18 cellular contexts compared by ENCODE assay signal in the genomic region with DNA sequence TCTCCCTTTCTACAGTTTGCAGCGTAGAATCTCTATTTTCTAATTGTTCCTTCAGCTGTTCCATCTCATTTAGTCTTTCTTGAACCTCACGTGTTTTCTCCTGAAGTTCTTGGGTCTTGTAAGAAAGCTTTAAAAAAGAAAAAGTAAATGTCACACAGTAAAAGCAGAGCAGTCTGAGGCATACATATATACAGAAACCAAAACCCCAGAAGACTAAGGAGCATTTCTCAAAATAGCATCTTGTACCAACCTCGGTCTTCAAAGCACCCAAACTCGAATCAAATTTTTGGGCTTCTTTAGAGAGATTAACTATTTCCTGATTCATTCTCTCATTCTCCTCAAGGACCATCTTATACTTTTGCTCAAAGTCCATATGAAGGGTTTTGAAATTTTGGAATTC.
"Had no signal": no experiment of that assay in that cellular context is flagged by ENCODE, and none has a peak within 500 bp of the region (broad histone marks: within the 10 kb centered on the region; RNA-seq: fewer than 3 reads in every experiment).

No MANE protein-coding gene starts in this region.

- H3K4me3 ChIP-seq: cardiac muscle cell, esophagus squamous epithelium, heart right ventricle, right atrium auricular region, tibial artery, vagina had no signal

- H3K27me3 Mint-ChIP-seq: natural killer cell treated with Interleukin-12 subunit alpha and Interleukin-12 subunit beta and Interleukin-15 and Interleukin-18, amount 100 ng/mL, for 72 hours; progenitor cell of endocrine pancreas; stimulated activated naive B cell treated with anti-CD40 and anti-IgM and Interleukin-4, amounts not matched to agents 10 μg/mL and 1 μg/mL and 100 μg/mL, for 72 hours had no signal

- H3K9me3 ChIP-seq: esophagus squamous epithelium, vagina had no signal

- H3K4me1 Mint-ChIP-seq: stimulated activated naive B cell treated with anti-CD40 and anti-IgM and Interleukin-4, amounts not matched to agents 10 μg/mL and 1 μg/mL and 100 μg/mL, for 72 hours had no signal

- H3K27me3 ChIP-seq: cardiac muscle cell, esophagus squamous epithelium, heart right ventricle, right atrium auricular region, tibial artery, vagina had no signal

- H3K36me3 Mint-ChIP-seq: stimulated activated naive B cell treated with anti-CD40 and anti-IgM and Interleukin-4, amounts not matched to agents 10 μg/mL and 1 μg/mL and 100 μg/mL, for 72 hours had no signal

- ATAC-seq: activated CD8-positive, alpha-beta T cell treated with anti-CD3 and anti-CD28 coated beads, Interleukin-2, amount 10 ng/mL, durations not matched to agents 7 days and 5 days; activated T-cell treated with anti-CD3 and anti-CD28 coated beads, Interleukin-2, amount 50 U/mL, for 72 hours; heart right ventricle; natural killer cell treated with Interleukin-12 subunit alpha and Interleukin-12 subunit beta and Interleukin-15 and Interleukin-18, amount 100 ng/mL, for 72 hours; stimulated activated naive B cell treated with anti-CD40 and anti-IgM and Interleukin-4, amounts not matched to agents 10 μg/mL and 1 μg/mL and 100 μg/mL, for 72 hours had no signal

- H3K27ac Mint-ChIP-seq: activated CD8-positive, alpha-beta T cell treated with anti-CD3 and anti-CD28 coated beads, Interleukin-2, amount 10 ng/mL, durations not matched to agents 7 days and 5 days; activated T-cell treated with anti-CD3 and anti-CD28 coated beads, Interleukin-2, amount 50 U/mL, for 72 hours; natural killer cell treated with Interleukin-12 subunit alpha and Interleukin-12 subunit beta and Interleukin-15 and Interleukin-18, amount 100 ng/mL, for 72 hours; progenitor cell of endocrine pancreas; stimulated activated naive B cell treated with anti-CD40 and anti-IgM and Interleukin-4, amounts not matched to agents 10 μg/mL and 1 μg/mL and 100 μg/mL, for 72 hours had no signal

- H3K27ac ChIP-seq: cardiac muscle cell, esophagus squamous epithelium, heart right ventricle, right atrium auricular region, tibial artery, vagina, WERI-Rb-1 had no signal

- DNase-seq: activated CD8-positive, alpha-beta memory T cell treated with anti-CD3 and anti-CD28 coated beads, Interleukin-2, amount 50 U/mL, for 48 hours; activated CD8-positive, alpha-beta T cell treated with anti-CD3 and anti-CD28 coated beads, Interleukin-2, amount 10 ng/mL, durations not matched to agents 7 days and 5 days; activated naive CD4-positive, alpha-beta T cell treated with Interleukin-2 at 50 U/mL for 16 hours; activated T-cell treated with anti-CD3 and anti-CD28 coated beads, Interleukin-2, amount 50 U/mL, for 72 hours; esophagus squamous epithelium; heart right ventricle; nucleus accumbens; stimulated activated CD4-positive, alpha-beta T cell treated with anti-CD3 and anti-CD28 coated beads, Interleukin-2, amount 100 ng/mL, for 48 hours; stimulated activated naive B cell treated with anti-CD40 and anti-IgM and Interleukin-4, amounts not matched to agents 10 μg/mL and 1 μg/mL and 100 μg/mL, for 72 hours; SW 1271; T1000; tibial artery; WERI-Rb-1 had no signal

- H3K4me1 ChIP-seq: esophagus squamous epithelium, heart right ventricle, right atrium auricular region, tibial artery, vagina had no signal

- H3K36me3 ChIP-seq: right atrium auricular region, tibial artery, vagina had no signal

- H3K4me3 Mint-ChIP-seq: activated CD8-positive, alpha-beta T cell treated with anti-CD3 and anti-CD28 coated beads, Interleukin-2, amount 10 ng/mL, durations not matched to agents 7 days and 5 days; activated T-cell treated with anti-CD3 and anti-CD28 coated beads, Interleukin-2, amount 50 U/mL, for 72 hours; natural killer cell treated with Interleukin-12 subunit alpha and Interleukin-12 subunit beta and Interleukin-15 and Interleukin-18, amount 100 ng/mL, for 72 hours; stimulated activated naive B cell treated with anti-CD40 and anti-IgM and Interleukin-4, amounts not matched to agents 10 μg/mL and 1 μg/mL and 100 μg/mL, for 72 hours had no signal

- H3K9me3 Mint-ChIP-seq: activated T-cell treated with anti-CD3 and anti-CD28 coated beads, Interleukin-2, amount 50 U/mL, for 72 hours; natural killer cell treated with Interleukin-12 subunit alpha and Interleukin-12 subunit beta and Interleukin-15 and Interleukin-18, amount 100 ng/mL, for 72 hours; stimulated activated naive B cell treated with anti-CD40 and anti-IgM and Interleukin-4, amounts not matched to agents 10 μg/mL and 1 μg/mL and 100 μg/mL, for 72 hours had no signal
